28 cellular contexts compared by ENCODE assay signal in the genomic region with DNA sequence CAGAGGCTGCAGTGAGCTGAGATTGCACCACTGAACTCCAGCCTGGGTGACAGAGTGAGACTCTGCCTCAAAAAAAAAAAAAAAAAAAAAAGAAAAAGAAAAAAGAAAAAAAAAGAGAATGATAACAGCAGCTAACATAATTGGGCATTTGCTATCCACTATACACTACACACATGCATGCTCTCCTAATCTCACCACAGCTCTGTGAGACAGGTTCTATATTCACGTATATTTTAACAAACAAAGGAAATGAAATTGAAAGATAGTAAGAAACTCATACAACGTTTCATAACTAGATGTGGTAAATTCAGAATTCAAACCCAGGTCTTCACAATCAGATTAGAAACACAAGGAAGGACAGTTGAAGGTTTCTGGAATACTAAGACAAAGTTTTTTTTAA.
"Had no signal": no experiment of that assay in that cellular context is flagged by ENCODE, and none has a peak within 500 bp of the region (broad histone marks: within the 10 kb centered on the region; RNA-seq: fewer than 3 reads in every experiment).

No MANE protein-coding gene starts in this region.

- DNase-seq: Kasumi-1; MV-4-11; NCI-H1048; NCI-H1105; NCI-H1417; NCI-H1436 treated with DMSO at 0.1 percent for 48 hours; NCI-H1694; NCI-H187 treated with DMSO at 0.1 percent for 48 hours; NCI-H2029 treated with DMSO at 0.1 percent for 48 hours; NCI-H2171; NCI-H226; NCI-H446; NCI-H510A; NCI-H524 treated with DMSO at 0.1 percent for 48 hours; NCI-H69; NCI-H774; NK-92 treated with Interleukin-12 subunit alpha and Interleukin-12 subunit beta, amount 100 ng/mL, for 24 hours; PC-3; SHP77; SK-N-SH; SW 1271; T-helper 1 cell; T-helper 17 cell had no signal

- H3K9me3 ChIP-seq: SK-N-SH had no signal

- H3K9ac ChIP-seq: KMS-11, SK-N-SH had no signal

- H3K4me2 ChIP-seq: KMS-11, SK-N-SH had no signal

- H3K4me3 ChIP-seq: K562 had no signal

- H3K27ac ChIP-seq: HL-60, KMS-11, RWPE1 had no signal

- ATAC-seq: K562, Panc1, PC-3, T-helper 17 cell had no signal
